ENCODE assay signal across 12 cellular contexts in the genomic region with DNA sequence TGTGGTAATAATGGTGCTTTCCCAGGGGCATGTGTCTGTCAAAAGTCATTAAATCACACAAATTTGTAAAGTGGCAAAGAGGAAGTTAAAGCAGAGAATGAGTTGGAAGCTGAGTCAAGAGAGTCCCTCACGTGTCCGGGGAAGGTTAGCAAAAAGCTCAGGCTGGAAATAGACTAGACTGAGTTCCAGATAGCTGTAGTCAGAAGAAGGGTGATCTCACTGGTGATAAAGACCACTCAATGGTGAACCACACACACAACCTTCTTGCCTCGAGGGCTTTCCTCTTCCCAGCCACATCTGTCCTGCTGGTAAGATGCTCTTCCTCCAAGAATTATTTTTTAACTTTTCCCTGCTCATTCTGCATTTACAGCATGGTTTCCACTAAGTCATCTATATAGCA. TPM values are rescaled to one million over a fixed set of nuclear protein-coding genes. Genes with fewer than 3 reads are reported as not detected.
"Had no signal": no experiment of that assay in that cellular context is flagged by ENCODE, and none has a peak within 500 bp of the region (broad histone marks: within the 10 kb centered on the region; RNA-seq: fewer than 3 reads in every experiment).

No MANE protein-coding gene starts in this region.

RNA-seq across cellular contexts. Expression of a gene that starts 20.0 kb away (rescaled TPM):
- total RNA-seq: activated B cell treated with CpG ODN at 0.5 μM for 24 hours; activated CD4-positive, alpha-beta T cell treated with anti-CD3 and anti-CD28 coated beads, Interleukin-2, amount 10 ng/mL, durations not matched to agents 24 days and 14 days; activated CD8-positive, alpha-beta T cell treated with anti-CD3 and anti-CD28 coated beads, Interleukin-2, amount 10 ng/mL, durations not matched to agents 7 days and 5 days; activated naive CD8-positive, alpha-beta T cell treated with anti-CD3 and anti-CD28 coated beads for 36 hours; activated T-cell treated with anti-CD3 and anti-CD28 coated beads, Interleukin-2, amount 50 U/mL, for 72 hours; hepatocyte; kidney epithelial cell; mesenteric fat pad; natural killer cell treated with Interleukin-12 subunit alpha and Interleukin-12 subunit beta and Interleukin-15 and Interleukin-18, amount 100 ng/mL, for 72 hours; posterior vena cava; skeletal muscle tissue; T-helper 17 cell had no signal
- polyA plus RNA-seq: hepatocyte had no signal
